Comparison of ENCODE assay signal across 1 cellular context in genomic region chr7:143323650-143324049, GRCh38.
A peak's percentile ranks its signal among the peaks of the same experiment; 100 is the strongest.
TF ChIP-seq lines count a peak whose summit lies in the region.

No MANE protein-coding gene starts in this region.

TF ChIP-seq in GM12878, 131 proteins besides CTCF, POLR2A, EP300 and RAD21:
- TF ChIP-seq ZBTB33 (IDR thresholded peaks at IDR 0.05), result no peak
- no peak for TF ChIP-seq DPF2 (IDR thresholded peaks at IDR 0.05)
- no peak for TF ChIP-seq ZSCAN29 (IDR thresholded peaks at IDR 0.05)
- no peak for TF ChIP-seq JUNB (IDR thresholded peaks at IDR 0.05)
- TF ChIP-seq PML (IDR thresholded peaks at IDR 0.05; ENCODE audit: low read length), result no peak
- TF ChIP-seq SPI1 (IDR thresholded peaks at IDR 0.05; ENCODE audit: borderline replicate concordance, insufficient read depth, low read depth, low read length), result peak; percentile 13; the same call in 1 of the 2 replicates
- no peak for TF ChIP-seq FOS (IDR thresholded peaks at IDR 0.05; ENCODE audit: borderline replicate concordance, extremely low read depth, insufficient read length)
